Comparison of ENCODE assay signal across 19 cellular contexts in the genomic region with DNA sequence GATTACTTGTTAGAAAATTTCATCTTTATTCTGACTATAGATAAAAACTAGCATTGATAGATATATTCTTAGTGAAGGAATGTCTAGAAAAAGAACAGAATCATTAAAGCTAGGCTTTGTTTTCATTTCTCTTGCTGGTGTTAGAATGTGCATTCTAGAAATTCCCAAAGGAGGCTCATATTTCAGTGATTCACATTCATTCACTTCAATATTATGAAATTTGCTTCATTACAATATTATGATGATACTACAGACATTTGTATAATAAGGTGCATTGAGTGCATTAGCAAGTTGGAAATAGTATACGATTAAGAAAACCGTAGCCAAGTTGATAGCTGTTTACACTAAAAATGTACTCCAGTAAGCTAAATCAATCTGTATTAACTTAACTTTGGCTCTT.
DNase-seq lines count a peak whose midpoint lies in the region; ATAC-seq and TF ChIP-seq lines count a peak whose summit lies in the region.
"Had no signal": no experiment of that assay in that cellular context is flagged by ENCODE, and none has a peak within 500 bp of the region (broad histone marks: within the 10 kb centered on the region; RNA-seq: fewer than 3 reads in every experiment).

No MANE protein-coding gene starts in this region.

- POLR2A ChIA-PET in OCI-LY7 (lab: Charles Lee) = interaction anchor here (0.6 to 2.1 kb wide), 10 partner anchors 10 to 1816 kb away, joined by 3 to 11 read pairs (median 5); no protein-coding TSS in a partner anchor

- H3K27ac Mint-ChIP-seq in stimulated activated effector memory CD8-positive, alpha-beta T cell treated with anti-CD3 and anti-CD28 coated beads, Interleukin-12 subunit alpha, Interleukin-12 subunit beta, amount 100 ng/mL, for 72 hours = no peak overlapping the region
- H3K27ac Mint-ChIP-seq: CD8-positive, alpha-beta memory T cell; GM23338 had no signal

- H3K27ac ChIP-seq in OCI-LY7 (ENCODE audit: low read depth, low read length, poor library complexity, severe bottlenecking) = no peak overlapping the region
- H3K27ac ChIP-seq: PC-9, RWPE1 had no signal

- peaks cover 10% of the 10 kb centered on the region for H3K4me1 Mint-ChIP-seq in stimulated activated effector memory CD8-positive, alpha-beta T cell treated with anti-CD3 and anti-CD28 coated beads, Interleukin-12 subunit alpha, Interleukin-12 subunit beta, amount 100 ng/mL, for 72 hours

- no peak for TF ChIP-seq CTCF in OCI-LY7 (conservative IDR thresholded peaks at IDR 0.05; ENCODE audit: low read length)

- H3K36me3 Mint-ChIP-seq in stimulated activated effector memory CD8-positive, alpha-beta T cell treated with anti-CD3 and anti-CD28 coated beads, Interleukin-12 subunit alpha, Interleukin-12 subunit beta, amount 100 ng/mL, for 72 hours = no peaks in the 10 kb centered on the region

- H3K9me3 Mint-ChIP-seq in stimulated activated effector memory CD8-positive, alpha-beta T cell treated with anti-CD3 and anti-CD28 coated beads, Interleukin-12 subunit alpha, Interleukin-12 subunit beta, amount 100 ng/mL, for 72 hours = no peaks in the 10 kb centered on the region
- H3K9me3 Mint-ChIP-seq: CD8-positive, alpha-beta memory T cell; GM23338 had no signal

- H3K9me2 ChIP-seq in OCI-LY7 (ENCODE audit: insufficient read depth, low read length) = no peaks in the 10 kb centered on the region

- DNase-seq in EH (ENCODE audit: low read depth) (peak; percentile 38), NCI-H69 (lab: John Stamatoyannopoulos, UW) (peak; percentile 3), fibroblast of gingiva (ENCODE audit: low read depth) (peak; percentile 81), sciatic nerve (ENCODE audit: low spot score) (no peak), OCI-LY7 (ENCODE audit: low spot score) (no peak)
- no peak for DNase-seq in stimulated activated effector memory CD8-positive, alpha-beta T cell treated with anti-CD3 and anti-CD28 coated beads, Interleukin-12 subunit alpha, Interleukin-12 subunit beta, amount 100 ng/mL, for 72 hours (ENCODE audit: low spot score in 2 of 2)
- DNase-seq: C1 segment of cervical spinal cord; CD8-positive, alpha-beta memory T cell; DMS79; NCI-H1105 treated with DMSO at 0.1 percent for 48 hours; NCI-H1694; NCI-H2081 treated with DMSO at 0.1 percent for 48 hours; NCI-H446 treated with DMSO at 0.1 percent for 48 hours; PC-9; SIG-M5 had no signal

- no peaks in the 10 kb centered on the region for H3K4me1 ChIP-seq in OCI-LY7 (ENCODE audit: insufficient read depth, low read length, poor library complexity, severe bottlenecking)

- no peak overlapping the region for H3K4me2 ChIP-seq in OCI-LY7 (ENCODE audit: low read length)
- H3K4me2 ChIP-seq: GM23338, PC-9 had no signal

- no peak overlapping the region for H3K4me3 Mint-ChIP-seq in stimulated activated effector memory CD8-positive, alpha-beta T cell treated with anti-CD3 and anti-CD28 coated beads, Interleukin-12 subunit alpha, Interleukin-12 subunit beta, amount 100 ng/mL, for 72 hours
- H3K4me3 Mint-ChIP-seq: CD8-positive, alpha-beta memory T cell; GM23338 had no signal

- ATAC-seq in sciatic nerve (peak; percentile 42), esophagus mucosa (no peak)
- no peak for ATAC-seq in stimulated activated effector memory CD8-positive, alpha-beta T cell treated with anti-CD3 and anti-CD28 coated beads, Interleukin-12 subunit alpha, Interleukin-12 subunit beta, amount 100 ng/mL, for 72 hours
- ATAC-seq: GM23338, HCT116 had no signal

- H3K9me3 ChIP-seq in OCI-LY7 (ENCODE audit: low read length) = no peaks in the 10 kb centered on the region

- H4K20me1 ChIP-seq in OCI-LY7 (ENCODE audit: insufficient read depth, low read length) = no peaks in the 10 kb centered on the region

- BruUV-seq in OCI-LY7 (replicated peaks; lab: Mats Ljungman, UMichigan) = no TSS peak

- H2AFZ ChIP-seq in OCI-LY7 (ENCODE audit: low read length) = no peak overlapping the region
- H2AFZ ChIP-seq: GM23338, PC-9 had no signal

- H3K36me3 ChIP-seq in OCI-LY7 (ENCODE audit: insufficient read depth, low read length) = no peaks in the 10 kb centered on the region

- intact Hi-C loops in sciatic nerve (cut with DNase I) (no loop called here), OCI-LY7 (cut with micrococcal nuclease; ENCODE audit: unreplicated experiment) (no loop called here)

- CTCF ChIA-PET in OCI-LY7 (lab: Charles Lee; ENCODE audit: unreplicated experiment) = interaction anchor here (1.2 kb wide), 1 partner anchor 9 kb away, joined by 3 read pairs; no protein-coding TSS in a partner anchor

- no peaks in the 10 kb centered on the region for H3K79me2 ChIP-seq in OCI-LY7 (ENCODE audit: insufficient read depth, low read depth, low read length)

- no peak overlapping the region for H3K4me3 ChIP-seq in OCI-LY7 (ENCODE audit: low read depth, low read length, poor library complexity, severe bottlenecking)
- H3K4me3 ChIP-seq: GM23338, PC-9 had no signal

Comparison
In these comparisons a context has a peak if more than half of its experiments do, and no peak if none do; other contexts are left out.
1. DNase-seq: peak in EH (single experiment), NCI-H69 (single experiment) and fibroblast of gingiva (single experiment); none in sciatic nerve (single experiment), OCI-LY7 (single experiment) and stimulated activated effector memory CD8-positive, alpha-beta T cell treated with anti-CD3 and anti-CD28 coated beads, Interleukin-12 subunit alpha, Interleukin-12 subunit beta, amount 100 ng/mL, for 72 hours (0 of 2).